ENCODE assay signal across 1 cellular context in genomic region chr11:122393209-122393850, GRCh38.
TF ChIP-seq lines count a peak whose summit lies in the region.

No MANE protein-coding gene starts in this region.

TF ChIP-seq in SK-N-SH, 30 proteins besides CTCF, POLR2A, EP300 and RAD21 (continued from another document):
- no peak for TF ChIP-seq REST (IDR thresholded peaks at IDR 0.05; ENCODE audit: low read depth, low read length)
- TF ChIP-seq RCOR1 (IDR thresholded peaks at IDR 0.05; ENCODE audit: low read length), result no peak
- no peak for TF ChIP-seq GABPA (IDR thresholded peaks at IDR 0.05; ENCODE audit: low read depth)
